1 cellular context compared by ENCODE assay signal in the genomic region with DNA sequence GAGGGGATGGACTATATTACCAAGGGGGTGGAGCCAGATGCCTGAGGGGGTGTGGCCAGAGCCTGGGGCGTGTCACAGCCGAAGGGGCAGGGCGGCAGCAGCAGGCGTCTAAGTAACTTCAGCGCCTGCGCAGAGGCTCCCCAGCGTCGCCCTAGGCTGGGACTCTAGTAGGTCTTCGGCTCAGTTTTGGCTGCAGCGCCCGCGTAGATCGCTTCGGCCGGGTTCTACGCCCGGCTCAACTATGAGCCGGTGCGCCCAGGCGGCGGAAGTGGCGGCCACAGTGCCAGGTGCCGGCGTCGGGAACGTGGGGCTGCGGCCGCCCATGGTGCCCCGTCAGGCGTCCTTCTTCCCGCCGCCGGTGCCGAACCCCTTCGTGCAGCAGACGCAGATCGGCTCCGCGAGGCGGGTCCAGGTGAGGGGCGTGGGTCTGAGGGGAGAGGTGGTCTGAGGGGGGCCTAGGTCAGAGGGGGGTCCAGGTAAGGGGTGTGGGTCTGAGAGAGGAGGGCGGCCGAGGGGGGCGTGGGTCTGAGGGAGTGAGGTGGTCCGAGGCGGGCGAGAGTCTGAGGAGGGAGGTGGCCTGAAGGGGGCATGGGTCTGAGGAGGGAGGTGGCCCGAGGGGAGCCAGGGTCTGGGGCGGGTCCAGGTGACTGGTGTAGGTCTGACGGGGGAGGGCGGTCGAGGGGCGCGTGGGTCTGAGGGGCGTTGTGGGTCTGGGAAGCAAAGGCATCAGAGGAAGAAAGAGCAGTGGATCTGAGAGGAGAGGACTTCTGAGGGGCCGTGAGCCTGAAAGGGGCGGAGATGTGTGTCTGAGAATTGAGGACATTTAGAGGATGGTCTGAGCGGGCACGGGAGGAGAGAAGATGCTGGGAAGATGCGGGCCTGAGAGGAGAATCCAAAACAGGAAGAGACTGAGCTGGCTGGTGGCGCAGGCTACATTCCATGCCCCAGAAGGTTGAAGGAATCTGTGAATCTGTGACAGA.
TF ChIP-seq lines count a peak whose summit lies in the region.

A gene with protein sequence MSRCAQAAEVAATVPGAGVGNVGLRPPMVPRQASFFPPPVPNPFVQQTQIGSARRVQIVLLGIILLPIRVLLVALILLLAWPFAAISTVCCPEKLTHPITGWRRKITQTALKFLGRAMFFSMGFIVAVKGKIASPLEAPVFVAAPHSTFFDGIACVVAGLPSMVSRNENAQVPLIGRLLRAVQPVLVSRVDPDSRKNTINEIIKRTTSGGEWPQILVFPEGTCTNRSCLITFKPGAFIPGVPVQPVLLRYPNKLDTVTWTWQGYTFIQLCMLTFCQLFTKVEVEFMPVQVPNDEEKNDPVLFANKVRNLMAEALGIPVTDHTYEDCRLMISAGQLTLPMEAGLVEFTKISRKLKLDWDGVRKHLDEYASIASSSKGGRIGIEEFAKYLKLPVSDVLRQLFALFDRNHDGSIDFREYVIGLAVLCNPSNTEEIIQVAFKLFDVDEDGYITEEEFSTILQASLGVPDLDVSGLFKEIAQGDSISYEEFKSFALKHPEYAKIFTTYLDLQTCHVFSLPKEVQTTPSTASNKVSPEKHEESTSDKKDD (plus strand): TSS at position 132 of the 980 bp plus-strand sequence. CDS start 110 bp downstream, at position 242.

TF ChIP-seq in HepG2, 621 proteins besides CTCF, POLR2A, EP300 and RAD21 (continued from another document and continues in another):
- TF ChIP-seq, protein P1, sequence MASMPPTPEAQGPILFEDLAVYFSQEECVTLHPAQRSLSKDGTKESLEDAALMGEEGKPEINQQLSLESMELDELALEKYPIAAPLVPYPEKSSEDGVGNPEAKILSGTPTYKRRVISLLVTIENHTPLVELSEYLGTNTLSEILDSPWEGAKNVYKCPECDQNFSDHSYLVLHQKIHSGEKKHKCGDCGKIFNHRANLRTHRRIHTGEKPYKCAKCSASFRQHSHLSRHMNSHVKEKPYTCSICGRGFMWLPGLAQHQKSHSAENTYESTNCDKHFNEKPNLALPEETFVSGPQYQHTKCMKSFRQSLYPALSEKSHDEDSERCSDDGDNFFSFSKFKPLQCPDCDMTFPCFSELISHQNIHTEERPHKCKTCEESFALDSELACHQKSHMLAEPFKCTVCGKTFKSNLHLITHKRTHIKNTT (CRISPR knock-in tag; IDR thresholded peaks at IDR 0.05): no peak
- TF ChIP-seq ZMYM4 (CRISPR knock-in tag; IDR thresholded peaks at IDR 0.05) (no peak), ZNF563 (CRISPR knock-in tag; IDR thresholded peaks at IDR 0.05) (no peak), MXI1 (IDR thresholded peaks at IDR 0.05; ENCODE audit: borderline replicate concordance, low read depth, low read length) (no peak), CC2D1A (CRISPR knock-in tag; IDR thresholded peaks at IDR 0.05) (no peak), MTF1 (CRISPR knock-in tag; IDR thresholded peaks at IDR 0.05) (no peak), XRCC5 (optimal IDR thresholded peaks at IDR 0.05; ENCODE audit: low read length) (peak; percentile 73), RFX3 (CRISPR knock-in tag; IDR thresholded peaks at IDR 0.05) (no peak), ZNF451 (CRISPR knock-in tag; IDR thresholded peaks at IDR 0.05) (0 out of 2 replicates have a peak, but pooled peaks have one; percentile 64), ARID2 (CRISPR knock-in tag; IDR thresholded peaks at IDR 0.05; ENCODE audit: borderline replicate concordance) (peak; percentile 75; the same call in 1 of the 2 replicates), ZNF570 (CRISPR knock-in tag; IDR thresholded peaks at IDR 0.05; ENCODE audit: borderline replicate concordance) (no peak), STAG1 (CRISPR knock-in tag; IDR thresholded peaks at IDR 0.05) (no peak; the same call in 1 of the 2 replicates), HNRNPUL1 (IDR thresholded peaks at IDR 0.05; ENCODE audit: low read depth, low read length) (no peak), TBL1XR1 (IDR thresholded peaks at IDR 0.05; ENCODE audit: borderline replicate concordance, low read length, partially characterized antibody) (no peak), ZNF343 (CRISPR knock-in tag; IDR thresholded peaks at IDR 0.05) (no peak), ZNF460 (CRISPR knock-in tag; IDR thresholded peaks at IDR 0.05; ENCODE audit: borderline replicate concordance) (no peak), GTF3A (CRISPR knock-in tag; conservative IDR thresholded peaks at IDR 0.05) (no peak), HCFC1 (IDR thresholded peaks at IDR 0.05; ENCODE audit: low read depth, low read length) (no peak), ESRRA (CRISPR knock-in tag; IDR thresholded peaks at IDR 0.05; ENCODE audit: low read depth) (no peak), CBX1 (IDR thresholded peaks at IDR 0.05; ENCODE audit: low read depth) (no peak), ATF1 (CRISPR knock-in tag; IDR thresholded peaks at IDR 0.05) (no peak), CEBPB (IDR thresholded peaks at IDR 0.05; ENCODE audit: borderline replicate concordance, low read depth, low read length) (no peak), MEIS1 (CRISPR knock-in tag; IDR thresholded peaks at IDR 0.05; ENCODE audit: borderline replicate concordance) (no peak), ZBTB42 (CRISPR knock-in tag; IDR thresholded peaks at IDR 0.05) (no peak), ZNF431 (CRISPR knock-in tag; IDR thresholded peaks at IDR 0.05; ENCODE audit: borderline replicate concordance, low read depth) (no peak), ZNF652 (CRISPR knock-in tag; IDR thresholded peaks at IDR 0.05; ENCODE audit: borderline replicate concordance, low read depth) (no peak), TCF12 (IDR thresholded peaks at IDR 0.05) (no peak), TCF12 (CRISPR knock-in tag; IDR thresholded peaks at IDR 0.05) (no peak), JDP2 (CRISPR knock-in tag; IDR thresholded peaks at IDR 0.05; ENCODE audit: borderline replicate concordance) (no peak), DR1 (CRISPR knock-in tag; IDR thresholded peaks at IDR 0.05) (0 out of 2 replicates have a peak, but pooled peaks have one; percentile 49), TRIM24 (CRISPR knock-in tag; IDR thresholded peaks at IDR 0.05) (no peak), RBM39 (IDR thresholded peaks at IDR 0.05; ENCODE audit: low read depth, low read length, poor library complexity, severe bottlenecking) (no peak), TOE1 (CRISPR knock-in tag; IDR thresholded peaks at IDR 0.05) (no peak)
- TF ChIP-seq, protein P2, sequence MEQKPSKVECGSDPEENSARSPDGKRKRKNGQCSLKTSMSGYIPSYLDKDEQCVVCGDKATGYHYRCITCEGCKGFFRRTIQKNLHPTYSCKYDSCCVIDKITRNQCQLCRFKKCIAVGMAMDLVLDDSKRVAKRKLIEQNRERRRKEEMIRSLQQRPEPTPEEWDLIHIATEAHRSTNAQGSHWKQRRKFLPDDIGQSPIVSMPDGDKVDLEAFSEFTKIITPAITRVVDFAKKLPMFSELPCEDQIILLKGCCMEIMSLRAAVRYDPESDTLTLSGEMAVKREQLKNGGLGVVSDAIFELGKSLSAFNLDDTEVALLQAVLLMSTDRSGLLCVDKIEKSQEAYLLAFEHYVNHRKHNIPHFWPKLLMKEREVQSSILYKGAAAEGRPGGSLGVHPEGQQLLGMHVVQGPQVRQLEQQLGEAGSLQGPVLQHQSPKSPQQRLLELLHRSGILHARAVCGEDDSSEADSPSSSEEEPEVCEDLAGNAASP (CRISPR knock-in tag; IDR thresholded peaks at IDR 0.05; ENCODE audit: borderline replicate concordance): no peak
- TF ChIP-seq, protein P3, sequence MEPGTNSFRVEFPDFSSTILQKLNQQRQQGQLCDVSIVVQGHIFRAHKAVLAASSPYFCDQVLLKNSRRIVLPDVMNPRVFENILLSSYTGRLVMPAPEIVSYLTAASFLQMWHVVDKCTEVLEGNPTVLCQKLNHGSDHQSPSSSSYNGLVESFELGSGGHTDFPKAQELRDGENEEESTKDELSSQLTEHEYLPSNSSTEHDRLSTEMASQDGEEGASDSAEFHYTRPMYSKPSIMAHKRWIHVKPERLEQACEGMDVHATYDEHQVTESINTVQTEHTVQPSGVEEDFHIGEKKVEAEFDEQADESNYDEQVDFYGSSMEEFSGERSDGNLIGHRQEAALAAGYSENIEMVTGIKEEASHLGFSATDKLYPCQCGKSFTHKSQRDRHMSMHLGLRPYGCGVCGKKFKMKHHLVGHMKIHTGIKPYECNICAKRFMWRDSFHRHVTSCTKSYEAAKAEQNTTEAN (CRISPR knock-in tag; conservative IDR thresholded peaks at IDR 0.05): no peak
- TF ChIP-seq, protein P4, sequence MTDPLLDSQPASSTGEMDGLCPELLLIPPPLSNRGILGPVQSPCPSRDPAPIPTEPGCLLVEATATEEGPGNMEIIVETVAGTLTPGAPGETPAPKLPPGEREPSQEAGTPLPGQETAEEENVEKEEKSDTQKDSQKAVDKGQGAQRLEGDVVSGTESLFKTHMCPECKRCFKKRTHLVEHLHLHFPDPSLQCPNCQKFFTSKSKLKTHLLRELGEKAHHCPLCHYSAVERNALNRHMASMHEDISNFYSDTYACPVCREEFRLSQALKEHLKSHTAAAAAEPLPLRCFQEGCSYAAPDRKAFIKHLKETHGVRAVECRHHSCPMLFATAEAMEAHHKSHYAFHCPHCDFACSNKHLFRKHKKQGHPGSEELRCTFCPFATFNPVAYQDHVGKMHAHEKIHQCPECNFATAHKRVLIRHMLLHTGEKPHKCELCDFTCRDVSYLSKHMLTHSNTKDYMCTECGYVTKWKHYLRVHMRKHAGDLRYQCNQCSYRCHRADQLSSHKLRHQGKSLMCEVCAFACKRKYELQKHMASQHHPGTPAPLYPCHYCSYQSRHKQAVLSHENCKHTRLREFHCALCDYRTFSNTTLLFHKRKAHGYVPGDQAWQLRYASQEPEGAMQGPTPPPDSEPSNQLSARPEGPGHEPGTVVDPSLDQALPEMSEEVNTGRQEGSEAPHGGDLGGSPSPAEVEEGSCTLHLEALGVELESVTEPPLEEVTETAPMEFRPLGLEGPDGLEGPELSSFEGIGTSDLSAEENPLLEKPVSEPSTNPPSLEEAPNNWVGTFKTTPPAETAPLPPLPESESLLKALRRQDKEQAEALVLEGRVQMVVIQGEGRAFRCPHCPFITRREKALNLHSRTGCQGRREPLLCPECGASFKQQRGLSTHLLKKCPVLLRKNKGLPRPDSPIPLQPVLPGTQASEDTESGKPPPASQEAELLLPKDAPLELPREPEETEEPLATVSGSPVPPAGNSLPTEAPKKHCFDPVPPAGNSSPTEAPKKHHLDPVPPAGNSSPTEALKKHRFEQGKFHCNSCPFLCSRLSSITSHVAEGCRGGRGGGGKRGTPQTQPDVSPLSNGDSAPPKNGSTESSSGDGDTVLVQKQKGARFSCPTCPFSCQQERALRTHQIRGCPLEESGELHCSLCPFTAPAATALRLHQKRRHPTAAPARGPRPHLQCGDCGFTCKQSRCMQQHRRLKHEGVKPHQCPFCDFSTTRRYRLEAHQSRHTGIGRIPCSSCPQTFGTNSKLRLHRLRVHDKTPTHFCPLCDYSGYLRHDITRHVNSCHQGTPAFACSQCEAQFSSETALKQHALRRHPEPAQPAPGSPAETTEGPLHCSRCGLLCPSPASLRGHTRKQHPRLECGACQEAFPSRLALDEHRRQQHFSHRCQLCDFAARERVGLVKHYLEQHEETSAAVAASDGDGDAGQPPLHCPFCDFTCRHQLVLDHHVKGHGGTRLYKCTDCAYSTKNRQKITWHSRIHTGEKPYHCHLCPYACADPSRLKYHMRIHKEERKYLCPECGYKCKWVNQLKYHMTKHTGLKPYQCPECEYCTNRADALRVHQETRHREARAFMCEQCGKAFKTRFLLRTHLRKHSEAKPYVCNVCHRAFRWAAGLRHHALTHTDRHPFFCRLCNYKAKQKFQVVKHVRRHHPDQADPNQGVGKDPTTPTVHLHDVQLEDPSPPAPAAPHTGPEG (CRISPR knock-in tag; IDR thresholded peaks at IDR 0.05): no peak
- TF ChIP-seq, protein P5, sequence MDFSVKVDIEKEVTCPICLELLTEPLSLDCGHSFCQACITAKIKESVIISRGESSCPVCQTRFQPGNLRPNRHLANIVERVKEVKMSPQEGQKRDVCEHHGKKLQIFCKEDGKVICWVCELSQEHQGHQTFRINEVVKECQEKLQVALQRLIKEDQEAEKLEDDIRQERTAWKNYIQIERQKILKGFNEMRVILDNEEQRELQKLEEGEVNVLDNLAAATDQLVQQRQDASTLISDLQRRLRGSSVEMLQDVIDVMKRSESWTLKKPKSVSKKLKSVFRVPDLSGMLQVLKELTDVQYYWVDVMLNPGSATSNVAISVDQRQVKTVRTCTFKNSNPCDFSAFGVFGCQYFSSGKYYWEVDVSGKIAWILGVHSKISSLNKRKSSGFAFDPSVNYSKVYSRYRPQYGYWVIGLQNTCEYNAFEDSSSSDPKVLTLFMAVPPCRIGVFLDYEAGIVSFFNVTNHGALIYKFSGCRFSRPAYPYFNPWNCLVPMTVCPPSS (IDR thresholded peaks at IDR 0.05): no peak
- TF ChIP-seq, protein P6, sequence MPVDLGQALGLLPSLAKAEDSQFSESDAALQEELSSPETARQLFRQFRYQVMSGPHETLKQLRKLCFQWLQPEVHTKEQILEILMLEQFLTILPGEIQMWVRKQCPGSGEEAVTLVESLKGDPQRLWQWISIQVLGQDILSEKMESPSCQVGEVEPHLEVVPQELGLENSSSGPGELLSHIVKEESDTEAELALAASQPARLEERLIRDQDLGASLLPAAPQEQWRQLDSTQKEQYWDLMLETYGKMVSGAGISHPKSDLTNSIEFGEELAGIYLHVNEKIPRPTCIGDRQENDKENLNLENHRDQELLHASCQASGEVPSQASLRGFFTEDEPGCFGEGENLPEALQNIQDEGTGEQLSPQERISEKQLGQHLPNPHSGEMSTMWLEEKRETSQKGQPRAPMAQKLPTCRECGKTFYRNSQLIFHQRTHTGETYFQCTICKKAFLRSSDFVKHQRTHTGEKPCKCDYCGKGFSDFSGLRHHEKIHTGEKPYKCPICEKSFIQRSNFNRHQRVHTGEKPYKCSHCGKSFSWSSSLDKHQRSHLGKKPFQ (CRISPR knock-in tag; IDR thresholded peaks at IDR 0.05; ENCODE audit: insufficient replicate concordance): no peak
- TF ChIP-seq, protein P7, sequence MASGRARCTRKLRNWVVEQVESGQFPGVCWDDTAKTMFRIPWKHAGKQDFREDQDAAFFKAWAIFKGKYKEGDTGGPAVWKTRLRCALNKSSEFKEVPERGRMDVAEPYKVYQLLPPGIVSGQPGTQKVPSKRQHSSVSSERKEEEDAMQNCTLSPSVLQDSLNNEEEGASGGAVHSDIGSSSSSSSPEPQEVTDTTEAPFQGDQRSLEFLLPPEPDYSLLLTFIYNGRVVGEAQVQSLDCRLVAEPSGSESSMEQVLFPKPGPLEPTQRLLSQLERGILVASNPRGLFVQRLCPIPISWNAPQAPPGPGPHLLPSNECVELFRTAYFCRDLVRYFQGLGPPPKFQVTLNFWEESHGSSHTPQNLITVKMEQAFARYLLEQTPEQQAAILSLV (CRISPR knock-in tag; IDR thresholded peaks at IDR 0.05; ENCODE audit: borderline replicate concordance): no peak
- TF ChIP-seq, protein P8, sequence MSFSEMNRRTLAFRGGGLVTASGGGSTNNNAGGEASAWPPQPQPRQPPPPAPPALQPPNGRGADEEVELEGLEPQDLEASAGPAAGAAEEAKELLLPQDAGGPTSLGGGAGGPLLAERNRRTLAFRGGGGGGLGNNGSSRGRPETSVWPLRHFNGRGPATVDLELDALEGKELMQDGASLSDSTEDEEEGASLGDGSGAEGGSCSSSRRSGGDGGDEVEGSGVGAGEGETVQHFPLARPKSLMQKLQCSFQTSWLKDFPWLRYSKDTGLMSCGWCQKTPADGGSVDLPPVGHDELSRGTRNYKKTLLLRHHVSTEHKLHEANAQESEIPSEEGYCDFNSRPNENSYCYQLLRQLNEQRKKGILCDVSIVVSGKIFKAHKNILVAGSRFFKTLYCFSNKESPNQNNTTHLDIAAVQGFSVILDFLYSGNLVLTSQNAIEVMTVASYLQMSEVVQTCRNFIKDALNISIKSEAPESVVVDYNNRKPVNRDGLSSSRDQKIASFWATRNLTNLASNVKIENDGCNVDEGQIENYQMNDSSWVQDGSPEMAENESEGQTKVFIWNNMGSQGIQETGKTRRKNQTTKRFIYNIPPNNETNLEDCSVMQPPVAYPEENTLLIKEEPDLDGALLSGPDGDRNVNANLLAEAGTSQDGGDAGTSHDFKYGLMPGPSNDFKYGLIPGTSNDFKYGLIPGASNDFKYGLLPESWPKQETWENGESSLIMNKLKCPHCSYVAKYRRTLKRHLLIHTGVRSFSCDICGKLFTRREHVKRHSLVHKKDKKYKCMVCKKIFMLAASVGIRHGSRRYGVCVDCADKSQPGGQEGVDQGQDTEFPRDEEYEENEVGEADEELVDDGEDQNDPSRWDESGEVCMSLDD (CRISPR knock-in tag; IDR thresholded peaks at IDR 0.05; ENCODE audit: borderline replicate concordance): no peak
